ENCODE assay signal across 14 cellular contexts in the genomic region with DNA sequence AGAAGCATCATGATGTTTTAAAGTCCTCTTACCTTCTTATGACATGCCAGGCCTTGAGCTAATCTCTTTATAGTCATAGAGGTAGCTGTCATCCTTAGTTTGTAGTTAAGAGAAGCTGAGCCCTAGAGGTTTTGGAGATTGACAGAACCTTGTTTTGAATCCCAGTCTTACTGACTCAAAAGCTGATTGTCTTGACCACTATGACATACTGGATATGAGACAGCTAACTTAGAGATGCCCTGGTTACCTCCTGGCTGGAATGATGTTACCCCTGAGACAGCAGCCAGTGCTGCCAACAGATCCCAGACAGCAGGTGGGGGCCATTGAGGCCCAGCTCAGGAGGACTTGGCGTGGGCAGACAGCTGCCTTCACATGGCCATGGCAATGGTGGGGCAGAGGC.
DNase-seq lines count a peak whose midpoint lies in the region; ATAC-seq and TF ChIP-seq lines count a peak whose summit lies in the region.
"Had no signal": no experiment of that assay in that cellular context is flagged by ENCODE, and none has a peak within 500 bp of the region (broad histone marks: within the 10 kb centered on the region; RNA-seq: fewer than 3 reads in every experiment).

No MANE protein-coding gene starts in this region.

- no peaks in the 10 kb centered on the region for H3K27me3 Mint-ChIP-seq in activated T-helper 17 cell treated with anti-CD3 and anti-CD28 coated beads, Interleukin-2, amount 50 U/mL, for 72 hours
- H3K27me3 Mint-ChIP-seq in mesothelial cell of epicardium (ENCODE audit: low read depth): no peaks in the 10 kb centered on the region
- H3K27me3 Mint-ChIP-seq: CD4-positive, alpha-beta memory T cell had no signal

- H2BK12ac ChIP-seq in neuronal stem cell (ENCODE audit: low read length): no peak overlapping the region

- no peaks in the 10 kb centered on the region for H3K9me3 ChIP-seq in DND-41 (ENCODE audit: insufficient read depth, low read length, severe bottlenecking)
- no peaks in the 10 kb centered on the region for H3K9me3 ChIP-seq in neuronal stem cell (replicated peaks in 1 of 2; ENCODE audit: control insufficient read depth in 2 of 2, insufficient read depth in 1 of 2, low read depth in 1 of 2, low read length in 2 of 2)
- no peaks in the 10 kb centered on the region for H3K9me3 ChIP-seq in thoracic aorta

- no peak overlapping the region for H3K4me3 ChIP-seq in DND-41 (ENCODE audit: low read depth in 1 of 2, low read length in 2 of 2)
- H3K4me3 ChIP-seq in neuronal stem cell (ENCODE audit: low read length in 2 of 2): no peak overlapping the region
- no peak overlapping the region for H3K4me3 ChIP-seq in thoracic aorta
- H3K4me3 ChIP-seq: GM23338 had no signal

- peak overlapping the region; percentile 78 for H3K4ac ChIP-seq in neuronal stem cell (ENCODE audit: low read length)

- no peaks in the 10 kb centered on the region for H3K79me2 ChIP-seq in DND-41 (ENCODE audit: insufficient read depth, low read length)

- no peak overlapping the region for H2BK15ac ChIP-seq in neuronal stem cell (ENCODE audit: low read length)

- DNase-seq in DND-41: no peak
- DNase-seq in neuronal stem cell (ENCODE audit: low spot score): no peak
- no peak for DNase-seq in thoracic aorta (ENCODE audit: low spot score)
- DNase-seq in mesothelial cell of epicardium (ENCODE audit: low spot score in 2 of 2, unreplicated experiment in 2 of 2): no peak
- DNase-seq in COLO668 (lab: John Stamatoyannopoulos, UW; ENCODE audit: unreplicated experiment): no peak
- DNase-seq: C1 segment of cervical spinal cord; CD4-positive, alpha-beta memory T cell; DMS 273 treated with DMSO at 0.1 percent for 48 hours; DMS79; GF-D8; H9 had no signal

- H3K14ac ChIP-seq in neuronal stem cell (ENCODE audit: low read length): no peak overlapping the region

- no CpG with 5 or more reads among the region's 1 CpG for WGBS in neuronal stem cell (ENCODE audit: extremely low coverage in 2 of 2, insufficient read length in 2 of 2, insufficient replicate concordance in 1 of 2), 2 donors

- H3K79me1 ChIP-seq in neuronal stem cell (ENCODE audit: low read depth, low read length): no peaks in the 10 kb centered on the region

- ATAC-seq in DND-41 (ENCODE audit: insufficient read depth, low read depth) (no peak), thoracic aorta (ENCODE audit: insufficient number of reproducible peaks, low FRiP score, low read depth) (no peak)
- ATAC-seq in activated T-helper 17 cell treated with anti-CD3 and anti-CD28 coated beads, Interleukin-2, amount 50 U/mL, for 72 hours (replicated peaks): peak; percentile 55
- ATAC-seq: GM23338, HCT116 had no signal

- TF ChIP-seq CTCF in DND-41 (IDR thresholded peaks at IDR 0.05; ENCODE audit: borderline replicate concordance, extremely low read depth, low read length, poor library complexity, severe bottlenecking) (no peak), thoracic aorta (IDR thresholded peaks at IDR 0.05) (no peak), mesothelial cell of epicardium (IDR thresholded peaks at IDR 0.05; ENCODE audit: unreplicated experiment) (no peak)

- H4K91ac ChIP-seq in neuronal stem cell (ENCODE audit: low read depth, low read length, poor library complexity): no peak overlapping the region

- no peak overlapping the region for H2BK120ac ChIP-seq in neuronal stem cell (ENCODE audit: low read depth, low read length)

- H3K27ac ChIP-seq in DND-41 (ENCODE audit: low read length): no peak overlapping the region
- H3K27ac ChIP-seq in neuronal stem cell (replicated peaks; ENCODE audit: low read length): no peak overlapping the region
- H3K27ac ChIP-seq in thoracic aorta: peak overlapping the region; percentile 40 to 45

- H3K4me2 ChIP-seq in DND-41 (ENCODE audit: insufficient read depth, low read length) (no peak overlapping the region), neuronal stem cell (ENCODE audit: insufficient read depth, low read length, poor library complexity, severe bottlenecking) (no peak overlapping the region)
- H3K4me2 ChIP-seq: GM23338 had no signal

- H4K20me1 ChIP-seq in DND-41 (ENCODE audit: insufficient read depth, low read length): no peaks in the 10 kb centered on the region

- H3K23ac ChIP-seq in neuronal stem cell (ENCODE audit: low read depth, low read length, poor library complexity): no peak overlapping the region

- no peaks in the 10 kb centered on the region for H3K36me3 ChIP-seq in DND-41 (ENCODE audit: insufficient read depth, low read length)
- H3K36me3 ChIP-seq in neuronal stem cell (replicated peaks in 1 of 2; ENCODE audit: control insufficient read depth in 2 of 2, insufficient read depth in 2 of 2, low read length in 2 of 2): no peaks in the 10 kb centered on the region
- H3K36me3 ChIP-seq in thoracic aorta: no peaks in the 10 kb centered on the region

- no peaks in the 10 kb centered on the region for H3K36me3 Mint-ChIP-seq in activated T-helper 17 cell treated with anti-CD3 and anti-CD28 coated beads, Interleukin-2, amount 50 U/mL, for 72 hours (ENCODE audit: low read depth)
- no peaks in the 10 kb centered on the region for H3K36me3 Mint-ChIP-seq in mesothelial cell of epicardium
- H3K36me3 Mint-ChIP-seq: CD4-positive, alpha-beta memory T cell had no signal

- H2BK5ac ChIP-seq in neuronal stem cell (ENCODE audit: low read length): no peak overlapping the region

- peaks cover 8% of the 10 kb centered on the region for H3K4me1 ChIP-seq in DND-41 (ENCODE audit: insufficient read depth, low read length)
- no peaks in the 10 kb centered on the region for H3K4me1 ChIP-seq in neuronal stem cell (ENCODE audit: control insufficient read depth in 2 of 2, insufficient read depth in 1 of 2, low read depth in 1 of 2, low read length in 2 of 2)
- H3K4me1 ChIP-seq in thoracic aorta (ENCODE audit: control insufficient read depth in 1 of 2, low read depth in 2 of 2): peaks cover 0 to 47% of the 10 kb centered on the region in 2 donors

- no peak overlapping the region for H3K27ac Mint-ChIP-seq in activated T-helper 17 cell treated with anti-CD3 and anti-CD28 coated beads, Interleukin-2, amount 50 U/mL, for 72 hours
- H3K27ac Mint-ChIP-seq in mesothelial cell of epicardium: no peak overlapping the region
- H3K27ac Mint-ChIP-seq: CD4-positive, alpha-beta memory T cell; GM23338; H9 had no signal

- H2AFZ ChIP-seq in DND-41 (ENCODE audit: low read depth, low read length): peak overlapping the region; percentile 15; the same call in 1 of the 2 replicates
- no peak overlapping the region for H2AFZ ChIP-seq in neuronal stem cell (ENCODE audit: low read length)
- H2AFZ ChIP-seq: GM23338 had no signal

- H3K9ac ChIP-seq in DND-41 (ENCODE audit: low read depth, low read length) (no peak overlapping the region), neuronal stem cell (ENCODE audit: low read depth, low read length, poor library complexity) (no peak overlapping the region)

- H3K27me3 ChIP-seq in DND-41 (ENCODE audit: insufficient read depth, low read length, poor library complexity): no peaks in the 10 kb centered on the region
- no peaks in the 10 kb centered on the region for H3K27me3 ChIP-seq in neuronal stem cell (ENCODE audit: control insufficient read depth in 3 of 3, insufficient read depth in 3 of 3, low read depth in 1 of 3, low read length in 3 of 3)
- no peaks in the 10 kb centered on the region for H3K27me3 ChIP-seq in thoracic aorta (replicated peaks; ENCODE audit: insufficient read depth)

- no peaks in the 10 kb centered on the region for H3K9me3 Mint-ChIP-seq in activated T-helper 17 cell treated with anti-CD3 and anti-CD28 coated beads, Interleukin-2, amount 50 U/mL, for 72 hours
- peaks cover 10% of the 10 kb centered on the region for H3K9me3 Mint-ChIP-seq in mesothelial cell of epicardium
- H3K9me3 Mint-ChIP-seq: GM23338, H9 had no signal

- H3K4me3 Mint-ChIP-seq in activated T-helper 17 cell treated with anti-CD3 and anti-CD28 coated beads, Interleukin-2, amount 50 U/mL, for 72 hours: no peak overlapping the region
- no peak overlapping the region for H3K4me3 Mint-ChIP-seq in mesothelial cell of epicardium
- H3K4me3 Mint-ChIP-seq: CD4-positive, alpha-beta memory T cell; GM23338; H9 had no signal

- peak overlapping the region; percentile 76 for H4K8ac ChIP-seq in neuronal stem cell (ENCODE audit: low read depth, low read length)

- H2AK5ac ChIP-seq in neuronal stem cell (ENCODE audit: low read depth, low read length): no peak overlapping the region

- H3K18ac ChIP-seq in neuronal stem cell (ENCODE audit: low read length): peak overlapping the region; percentile 66

- H3K4me1 Mint-ChIP-seq in activated T-helper 17 cell treated with anti-CD3 and anti-CD28 coated beads, Interleukin-2, amount 50 U/mL, for 72 hours: peaks cover 3% of the 10 kb centered on the region
- H3K4me1 Mint-ChIP-seq in mesothelial cell of epicardium: no peaks in the 10 kb centered on the region
- H3K4me1 Mint-ChIP-seq: H9 had no signal

Comparison
In these comparisons a context has a peak if more than half of its experiments do, and no peak if none do; other contexts are left out.
1. H3K27ac ChIP-seq: peak in thoracic aorta (2 of 2); none in DND-41 (single experiment) and neuronal stem cell (single experiment).